ENCODE assay signal across 9 cellular contexts in genomic region chr16:6684076-6684673, GRCh38.
DNase-seq lines count a peak whose midpoint lies in the region; ATAC-seq and TF ChIP-seq lines count a peak whose summit lies in the region.
"Had no signal": no experiment of that assay in that cellular context is flagged by ENCODE, and none has a peak within 500 bp of the region (broad histone marks: within the 10 kb centered on the region; RNA-seq: fewer than 3 reads in every experiment).

No MANE protein-coding gene starts in this region.

- WGBS in stomach, 5 donors = 13 to 19% (median 15%) methylated on average over 7 of the region's 7 CpGs

- H3K9me3 Mint-ChIP-seq in brain = no peaks in the 10 kb centered on the region
- no peaks in the 10 kb centered on the region for H3K9me3 Mint-ChIP-seq in nephron

- no peaks in the 10 kb centered on the region for H4K20me1 ChIP-seq in Loucy (ENCODE audit: insufficient read depth, low read length, poor library complexity, severe bottlenecking)

- H3K36me3 Mint-ChIP-seq in brain (no peaks in the 10 kb centered on the region), nephron (ENCODE audit: low read depth) (no peaks in the 10 kb centered on the region)

- TF ChIP-seq EP300 in stomach (IDR thresholded peaks at IDR 0.05) = no peak

- no peak for TF ChIP-seq POLR2A in stomach (IDR thresholded peaks at IDR 0.05)

- H3K4me1 ChIP-seq in Loucy (ENCODE audit: insufficient read depth, low read length, poor library complexity, severe bottlenecking) (no peaks in the 10 kb centered on the region), stomach (no peaks in the 10 kb centered on the region)

- H3K4me1 Mint-ChIP-seq in brain (peaks cover 10% of the 10 kb centered on the region), nephron (no peaks in the 10 kb centered on the region)

- intact Hi-C loops in stomach (cut with DNase I; ENCODE audit: low total_unique reads) (no loop called here), sciatic nerve (cut with DNase I) (no loop called here)

- no peak for ATAC-seq in HG03520 (IDR thresholded peaks at IDR 0.05; ENCODE audit: unreplicated experiment)
- ATAC-seq in sciatic nerve = no peak

- H3K9me3 ChIP-seq in Loucy (ENCODE audit: insufficient read depth, low read depth, low read length) (no peaks in the 10 kb centered on the region), stomach (peaks cover 0 to 14% (median 5%) of the 10 kb centered on the region in 4 donors)

- peaks cover 4% of the 10 kb centered on the region for H3K27me3 Mint-ChIP-seq in brain
- H3K27me3 Mint-ChIP-seq in nephron (ENCODE audit: low read depth) = peaks cover 18% of the 10 kb centered on the region

- H2AFZ ChIP-seq in Loucy (ENCODE audit: low read length) = no peak overlapping the region

- H3K4me3 Mint-ChIP-seq in brain (no peak overlapping the region), nephron (no peak overlapping the region)
- H3K4me3 Mint-ChIP-seq: T-helper 1 cell treated with Interleukin-12 subunit alpha and Interleukin-12 subunit beta and Interleukin-4 antibody, amounts not matched to agents 30 μg/mL and 1 μg/mL, for 36 hours had no signal

- no peak overlapping the region for H3K4me3 ChIP-seq in Loucy (ENCODE audit: low read length, poor library complexity, severe bottlenecking)
- no peak overlapping the region for H3K4me3 ChIP-seq in stomach

- peak; percentile 24 for DNase-seq in NCI-H2196 (lab: John Stamatoyannopoulos, UW; ENCODE audit: unreplicated experiment)
- no peak for DNase-seq in NCI-H2196 treated with DMSO at 0.1 percent for 48 hours (lab: John Stamatoyannopoulos, UW; ENCODE audit: unreplicated experiment)
- no peak for DNase-seq in stomach
- DNase-seq in sciatic nerve (ENCODE audit: low spot score) = no peak

- H3K27ac Mint-ChIP-seq in brain = peak overlapping the region in 1 of 5 experiments; percentile 13
- H3K27ac Mint-ChIP-seq in nephron = no peak overlapping the region
- H3K27ac Mint-ChIP-seq: T-helper 1 cell treated with Interleukin-12 subunit alpha and Interleukin-12 subunit beta and Interleukin-4 antibody, amounts not matched to agents 30 μg/mL and 1 μg/mL, for 36 hours had no signal

- TF ChIP-seq CTCF in Loucy (conservative IDR thresholded peaks at IDR 0.05; ENCODE audit: low read length) = peak; percentile 51
- peak; percentile 84 to 91 for TF ChIP-seq CTCF in brain (conservative IDR thresholded peaks at IDR 0.05)
- TF ChIP-seq CTCF in nephron (IDR thresholded peaks at IDR 0.05; ENCODE audit: unreplicated experiment in 3 of 3) = peak; percentile 72 to 78 (median 76)
- TF ChIP-seq CTCF in stomach (IDR thresholded peaks at IDR 0.05) = peak in 2 of 7 experiments; percentile 6 to 17

- no peaks in the 10 kb centered on the region for H3K9me2 ChIP-seq in Loucy (replicated peaks; ENCODE audit: low read depth, low read length)

- H3K4me2 ChIP-seq in Loucy (ENCODE audit: low read depth, low read length, poor library complexity, severe bottlenecking) = no peak overlapping the region

- H3K9ac ChIP-seq in Loucy (ENCODE audit: low read depth, low read length, poor library complexity, severe bottlenecking) = no peak overlapping the region

- H3K27me3 ChIP-seq in Loucy (ENCODE audit: insufficient read depth, low read length, poor library complexity, severe bottlenecking) (no peaks in the 10 kb centered on the region), stomach (peaks cover 0 to 5% (median 0%) of the 10 kb centered on the region in 3 donors)

- H3F3A ChIP-seq in Loucy (ENCODE audit: low read depth) = no peaks in the 10 kb centered on the region

- no peaks in the 10 kb centered on the region for H3K79me2 ChIP-seq in Loucy (ENCODE audit: insufficient read depth, low read length)

- H3K36me3 ChIP-seq in Loucy (ENCODE audit: insufficient read depth, low read length) (no peaks in the 10 kb centered on the region), stomach (no peaks in the 10 kb centered on the region)

- no peak overlapping the region for H3K27ac ChIP-seq in stomach
